8 cellular contexts compared by ENCODE assay signal in genomic region chrX:87517571-87518141, GRCh38. TPM values are rescaled to one million over a fixed set of nuclear protein-coding genes. Genes with fewer than 3 reads are reported as not detected.
DNase-seq lines count a peak whose midpoint lies in the region; ATAC-seq and TF ChIP-seq lines count a peak whose summit lies in the region.

A gene with protein sequence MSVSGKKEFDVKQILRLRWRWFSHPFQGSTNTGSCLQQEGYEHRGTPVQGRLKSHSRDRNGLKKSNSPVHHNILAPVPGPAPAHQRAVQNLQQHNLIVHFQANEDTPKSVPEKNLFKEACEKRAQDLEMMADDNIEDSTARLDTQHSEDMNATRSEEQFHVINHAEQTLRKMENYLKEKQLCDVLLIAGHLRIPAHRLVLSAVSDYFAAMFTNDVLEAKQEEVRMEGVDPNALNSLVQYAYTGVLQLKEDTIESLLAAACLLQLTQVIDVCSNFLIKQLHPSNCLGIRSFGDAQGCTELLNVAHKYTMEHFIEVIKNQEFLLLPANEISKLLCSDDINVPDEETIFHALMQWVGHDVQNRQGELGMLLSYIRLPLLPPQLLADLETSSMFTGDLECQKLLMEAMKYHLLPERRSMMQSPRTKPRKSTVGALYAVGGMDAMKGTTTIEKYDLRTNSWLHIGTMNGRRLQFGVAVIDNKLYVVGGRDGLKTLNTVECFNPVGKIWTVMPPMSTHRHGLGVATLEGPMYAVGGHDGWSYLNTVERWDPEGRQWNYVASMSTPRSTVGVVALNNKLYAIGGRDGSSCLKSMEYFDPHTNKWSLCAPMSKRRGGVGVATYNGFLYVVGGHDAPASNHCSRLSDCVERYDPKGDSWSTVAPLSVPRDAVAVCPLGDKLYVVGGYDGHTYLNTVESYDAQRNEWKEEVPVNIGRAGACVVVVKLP (plus strand): TSS chrX:87517802. CDS start chrX:87517894, 92 bp downstream.

- no peaks in the 10 kb centered on the region for H3F3A ChIP-seq in neural cell (ENCODE audit: insufficient read depth, low read length, poor library complexity, severe bottlenecking)

- H3K36me3 ChIP-seq in neural cell (ENCODE audit: insufficient read depth, low read length) (no peaks in the 10 kb centered on the region), prostate gland (no peaks in the 10 kb centered on the region)

- ATAC-seq in HG02763 (IDR thresholded peaks at IDR 0.05; ENCODE audit: unreplicated experiment) = no peak

- no peaks in the 10 kb centered on the region for H4K20me1 ChIP-seq in neural cell (ENCODE audit: insufficient read depth)

- TF ChIP-seq POLR2A in prostate gland (IDR thresholded peaks at IDR 0.05) = no peak

- peak within 1 kb of the TSS; percentile 51 for H3K9ac ChIP-seq in neural cell (ENCODE audit: low read length)

- H3K27ac Mint-ChIP-seq in Calu3 (ENCODE audit: unreplicated experiment) = no peak within 1 kb of the TSS

- H3K27me3 ChIP-seq in neural cell (ENCODE audit: insufficient read depth, low read depth, low read length) (no peaks in the 10 kb centered on the region), prostate gland (replicated peaks; ENCODE audit: insufficient read depth) (no peaks in the 10 kb centered on the region)

- DNase-seq in Calu3 (peak; percentile 0), NCI-H748 treated with DMSO at 0.1 percent for 48 hours (lab: John Stamatoyannopoulos, UW) (peak; percentile 49), epithelial cell of prostate (ENCODE audit: low read depth, low spot score) (peak; percentile 27), NCI-H1105 treated with DMSO at 0.1 percent for 48 hours (lab: John Stamatoyannopoulos, UW) (no peak), EL (no peak), prostate gland (ENCODE audit: low spot score) (no peak)

- H3K9me3 ChIP-seq in neural cell (ENCODE audit: low read length) (no peaks in the 10 kb centered on the region), prostate gland (no peaks in the 10 kb centered on the region)

- no peaks in the 10 kb centered on the region for H3K79me2 ChIP-seq in neural cell (replicated peaks; ENCODE audit: insufficient read depth, low read length)

- no peaks in the 10 kb centered on the region for H3K9me3 Mint-ChIP-seq in Calu3 (ENCODE audit: low read depth, unreplicated experiment)

- intact Hi-C loops in Calu3 (cut with micrococcal nuclease; ENCODE audit: unreplicated experiment) (no loop called here), prostate gland (cut with DNase I) (no loop called here)

- H3K4me3 Mint-ChIP-seq in Calu3 (ENCODE audit: low read depth, unreplicated experiment) = no peak within 1 kb of the TSS

- no peaks in the 10 kb centered on the region for H3K4me1 ChIP-seq in prostate gland (replicated peaks)

- no peak within 1 kb of the TSS for H3K4me2 ChIP-seq in neural cell (ENCODE audit: low read length)

- TF ChIP-seq RAD21 in neural cell (conservative IDR thresholded peaks at IDR 0.05) = no peak

- H3K27me3 Mint-ChIP-seq in Calu3 (ENCODE audit: unreplicated experiment) = no peaks in the 10 kb centered on the region

- H2AFZ ChIP-seq in neural cell (ENCODE audit: low read depth, low read length) = no peak within 1 kb of the TSS

- WGBS in prostate gland = 2% methylated on average over 8 of the region's 8 CpGs

- TF ChIP-seq EP300 in neural cell (conservative IDR thresholded peaks at IDR 0.05; ENCODE audit: poor library complexity, severe bottlenecking) = no peak

- H3K27ac ChIP-seq in epithelial cell of prostate (peak within 1 kb of the TSS; percentile 18), neural cell (ENCODE audit: low read length) (peak within 1 kb of the TSS; percentile 55), prostate gland (no peak within 1 kb of the TSS)

- no TSS peak for BruUV-seq in Calu3 (replicated peaks; lab: Mats Ljungman, UMichigan)

- TF ChIP-seq CTCF in Calu3 (IDR thresholded peaks at IDR 0.05; ENCODE audit: unreplicated experiment) (no peak), neural cell (IDR thresholded peaks at IDR 0.05; ENCODE audit: poor library complexity, severe bottlenecking) (no peak), prostate gland (IDR thresholded peaks at IDR 0.05) (no peak)

- H3K4me1 Mint-ChIP-seq in Calu3 (ENCODE audit: low read depth, unreplicated experiment) = no peaks in the 10 kb centered on the region

- no peaks in the 10 kb centered on the region for H3K36me3 Mint-ChIP-seq in Calu3 (ENCODE audit: insufficient read depth, unreplicated experiment)

- CTCF ChIA-PET in Calu3 (lab: Charles Lee) = no interaction called here

- H3K9me2 ChIP-seq in neural cell (ENCODE audit: insufficient read depth, low read length) = no peaks in the 10 kb centered on the region

- H3K4me3 ChIP-seq in neural cell (ENCODE audit: low read length) = peak within 1 kb of the TSS; percentile 63
- no peak within 1 kb of the TSS for H3K4me3 ChIP-seq in prostate gland

TF ChIP-seq in neural cell, 6 proteins besides CTCF, POLR2A, EP300 and RAD21:
- peak; percentile 52 for TF ChIP-seq TAF1 (IDR thresholded peaks at IDR 0.05; ENCODE audit: low read depth)
- no peak for TF ChIP-seq MXI1 (conservative IDR thresholded peaks at IDR 0.05; ENCODE audit: poor library complexity, severe bottlenecking)
- TF ChIP-seq SMC3 (conservative IDR thresholded peaks at IDR 0.05; ENCODE audit: poor library complexity) = no peak
- peak; percentile 66 for TF ChIP-seq POLR2AphosphoS5 (IDR thresholded peaks at IDR 0.05)
- no peak for TF ChIP-seq EZH2 (IDR thresholded peaks at IDR 0.05; ENCODE audit: borderline replicate concordance, insufficient read depth, low read length, poor library complexity, severe bottlenecking)
- TF ChIP-seq, protein P1, sequence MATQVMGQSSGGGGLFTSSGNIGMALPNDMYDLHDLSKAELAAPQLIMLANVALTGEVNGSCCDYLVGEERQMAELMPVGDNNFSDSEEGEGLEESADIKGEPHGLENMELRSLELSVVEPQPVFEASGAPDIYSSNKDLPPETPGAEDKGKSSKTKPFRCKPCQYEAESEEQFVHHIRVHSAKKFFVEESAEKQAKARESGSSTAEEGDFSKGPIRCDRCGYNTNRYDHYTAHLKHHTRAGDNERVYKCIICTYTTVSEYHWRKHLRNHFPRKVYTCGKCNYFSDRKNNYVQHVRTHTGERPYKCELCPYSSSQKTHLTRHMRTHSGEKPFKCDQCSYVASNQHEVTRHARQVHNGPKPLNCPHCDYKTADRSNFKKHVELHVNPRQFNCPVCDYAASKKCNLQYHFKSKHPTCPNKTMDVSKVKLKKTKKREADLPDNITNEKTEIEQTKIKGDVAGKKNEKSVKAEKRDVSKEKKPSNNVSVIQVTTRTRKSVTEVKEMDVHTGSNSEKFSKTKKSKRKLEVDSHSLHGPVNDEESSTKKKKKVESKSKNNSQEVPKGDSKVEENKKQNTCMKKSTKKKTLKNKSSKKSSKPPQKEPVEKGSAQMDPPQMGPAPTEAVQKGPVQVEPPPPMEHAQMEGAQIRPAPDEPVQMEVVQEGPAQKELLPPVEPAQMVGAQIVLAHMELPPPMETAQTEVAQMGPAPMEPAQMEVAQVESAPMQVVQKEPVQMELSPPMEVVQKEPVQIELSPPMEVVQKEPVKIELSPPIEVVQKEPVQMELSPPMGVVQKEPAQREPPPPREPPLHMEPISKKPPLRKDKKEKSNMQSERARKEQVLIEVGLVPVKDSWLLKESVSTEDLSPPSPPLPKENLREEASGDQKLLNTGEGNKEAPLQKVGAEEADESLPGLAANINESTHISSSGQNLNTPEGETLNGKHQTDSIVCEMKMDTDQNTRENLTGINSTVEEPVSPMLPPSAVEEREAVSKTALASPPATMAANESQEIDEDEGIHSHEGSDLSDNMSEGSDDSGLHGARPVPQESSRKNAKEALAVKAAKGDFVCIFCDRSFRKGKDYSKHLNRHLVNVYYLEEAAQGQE (IDR thresholded peaks at IDR 0.05; ENCODE audit: borderline replicate concordance) = peak; percentile 21

RNA-seq across cellular contexts. Expression of the gene that starts here (rescaled TPM):
- total RNA-seq in Calu3 (2022) (not detected in 2 replicates), prostate gland (10 to 100 TPM in 1 of 2 donors, under 1 TPM in 1; 0.23 to 31.1 TPM)
- 2.8 and 4.7 TPM in 2 replicates for polyA plus RNA-seq in neural cell
- polyA minus RNA-seq in neural cell = 5.2 and 5.4 TPM in 2 replicates

Comparison
In these comparisons a context has a peak if more than half of its experiments do, and no peak if none do; other contexts are left out.
1. Peak in DNase-seq in Calu3; RNA of the gene not detected or under 1 TPM.
2. DNase-seq: peak in NCI-H748 treated with DMSO at 0.1 percent for 48 hours (single experiment) and epithelial cell of prostate (single experiment); none in NCI-H1105 treated with DMSO at 0.1 percent for 48 hours (single experiment), EL (single experiment) and prostate gland (single experiment).
3. H3K27ac ChIP-seq: peak in epithelial cell of prostate (single experiment) and neural cell (single experiment); none in prostate gland (0 of 2).